12 cellular contexts compared by ENCODE assay signal in genomic region chr6:83086751-83087150, GRCh38. TPM values are rescaled to one million over a fixed set of nuclear protein-coding genes. Genes with fewer than 3 reads are reported as not detected.
A peak's percentile ranks its signal among the peaks of the same experiment; 100 is the strongest.
DNase-seq lines count a peak whose midpoint lies in the region; ATAC-seq lines count a peak whose summit lies in the region.
"Had no signal": no experiment of that assay in that cellular context is flagged by ENCODE, and none has a peak within 500 bp of the region (broad histone marks: within the 10 kb centered on the region; RNA-seq: fewer than 3 reads in every experiment).

No MANE protein-coding gene starts in this region.

- H3K4me1 Mint-ChIP-seq in activated naive CD8-positive, alpha-beta T cell treated with anti-CD3 and anti-CD28 coated beads for 36 hours = peaks cover 18% of the 10 kb centered on the region

- ATAC-seq in GM18517 (IDR thresholded peaks at IDR 0.05; ENCODE audit: unreplicated experiment) (peak; percentile 100), GM19452 (IDR thresholded peaks at IDR 0.05; ENCODE audit: unreplicated experiment) (peak; percentile 97), HG03025 (IDR thresholded peaks at IDR 0.05; ENCODE audit: low FRiP score, unreplicated experiment) (peak; percentile 99)
- ATAC-seq: foreskin keratinocyte had no signal

- H3K27me3 Mint-ChIP-seq in activated naive CD8-positive, alpha-beta T cell treated with anti-CD3 and anti-CD28 coated beads for 36 hours = no peaks in the 10 kb centered on the region
- H3K27me3 Mint-ChIP-seq: type B pancreatic cell had no signal

- DNase-seq in activated naive CD8-positive, alpha-beta T cell treated with anti-CD3 and anti-CD28 coated beads for 36 hours = no peak
- DNase-seq in SK-N-DZ (ENCODE audit: low spot score) (no peak), NCI-H2227 (lab: John Stamatoyannopoulos, UW; ENCODE audit: unreplicated experiment) (no peak), NCI-H2227 treated with DMSO at 0.1 percent for 48 hours (lab: John Stamatoyannopoulos, UW) (no peak), NCI-H2081 (lab: John Stamatoyannopoulos, UW) (no peak)
- DNase-seq: DMS 273 treated with DMSO at 0.1 percent for 48 hours, foreskin keratinocyte, NCI-H524 treated with DMSO at 0.1 percent for 48 hours had no signal

- H3K27ac Mint-ChIP-seq in activated naive CD8-positive, alpha-beta T cell treated with anti-CD3 and anti-CD28 coated beads for 36 hours = peak overlapping the region; percentile 77
- H3K27ac Mint-ChIP-seq: type B pancreatic cell had no signal

- H3K36me3 Mint-ChIP-seq in activated naive CD8-positive, alpha-beta T cell treated with anti-CD3 and anti-CD28 coated beads for 36 hours = peaks cover 18% of the 10 kb centered on the region

- H3K9me3 Mint-ChIP-seq in activated naive CD8-positive, alpha-beta T cell treated with anti-CD3 and anti-CD28 coated beads for 36 hours = peaks cover 2% of the 10 kb centered on the region
- H3K9me3 Mint-ChIP-seq: type B pancreatic cell had no signal

- peak overlapping the region; percentile 68 for H3K4me3 Mint-ChIP-seq in activated naive CD8-positive, alpha-beta T cell treated with anti-CD3 and anti-CD28 coated beads for 36 hours
- H3K4me3 Mint-ChIP-seq: type B pancreatic cell had no signal

RNA-seq across cellular contexts. Expression of gene DOP1A, which starts 19.3 kb away (rescaled TPM):
- 1 to 10 TPM; 8.1 to 8.2 TPM for total RNA-seq in activated naive CD8-positive, alpha-beta T cell treated with anti-CD3 and anti-CD28 coated beads for 36 hours
- 8.7 and 12.5 TPM in 2 replicates for polyA plus RNA-seq in SK-N-DZ (2014; cell fraction: cytosol; rRNA removed)
- polyA plus RNA-seq in SK-N-DZ (2014; cell fraction: nucleus; rRNA removed) = 24.8 and 28.6 TPM in 2 replicates

RNA-seq across cellular contexts. Expression of gene UBE3D, which starts 21.1 kb away (rescaled TPM):
- total RNA-seq in activated naive CD8-positive, alpha-beta T cell treated with anti-CD3 and anti-CD28 coated beads for 36 hours = 1 to 10 TPM; 7.1 to 8.2 TPM
- 11.9 and 12.5 TPM in 2 replicates for polyA plus RNA-seq in SK-N-DZ (2014; cell fraction: cytosol; rRNA removed)
- polyA plus RNA-seq in SK-N-DZ (2014; cell fraction: nucleus; rRNA removed) = 11.4 and 16.9 TPM in 2 replicates
